ENCODE assay signal across 8 cellular contexts in genomic region chr21:44299458-44300261, GRCh38. TPM values are rescaled to one million over a fixed set of nuclear protein-coding genes. Genes with fewer than 3 reads are reported as not detected.
DNase-seq lines count a peak whose midpoint lies in the region; ATAC-seq and TF ChIP-seq lines count a peak whose summit lies in the region.

Gene PFKL, plus strand, starts transcription at chr21:44300053. Its CDS starts 53 bp downstream, at chr21:44300106.

- TF ChIP-seq CTCF in CD14-positive monocyte (IDR thresholded peaks at IDR 0.05) (no peak), foreskin fibroblast (IDR thresholded peaks at IDR 0.05; ENCODE audit: low read depth, low read length) (no peak), neural cell (IDR thresholded peaks at IDR 0.05; ENCODE audit: poor library complexity, severe bottlenecking) (no peak)

- no peak within 1 kb of the TSS for H3K27ac ChIP-seq in neural cell (ENCODE audit: low read length)

- H3K9ac ChIP-seq in neural cell (ENCODE audit: low read length), result peak within 1 kb of the TSS; percentile 68

- H3F3A ChIP-seq in neural cell (ENCODE audit: insufficient read depth, low read length, poor library complexity, severe bottlenecking), result no peaks in the 10 kb centered on the region

- H2AFZ ChIP-seq in neural cell (ENCODE audit: low read depth, low read length), result peak within 1 kb of the TSS; percentile 27

- peaks cover 43% of the 10 kb centered on the region for H3K4me1 Mint-ChIP-seq in CD14-positive monocyte

- TF ChIP-seq RAD21 in neural cell (conservative IDR thresholded peaks at IDR 0.05), result no peak

- H3K4me3 ChIP-seq in foreskin fibroblast (ENCODE audit: low read depth in 1 of 2, low read length in 2 of 2) (peak within 1 kb of the TSS; percentile 70 to 75), neural cell (ENCODE audit: low read length) (peak within 1 kb of the TSS; percentile 78)

- no peaks in the 10 kb centered on the region for H3K9me3 ChIP-seq in neural cell (ENCODE audit: low read length)

- H3K4me2 ChIP-seq in neural cell (ENCODE audit: low read length), result peak within 1 kb of the TSS; percentile 39

- H3K9me3 Mint-ChIP-seq in CD14-positive monocyte, result no peaks in the 10 kb centered on the region

- no peaks in the 10 kb centered on the region for H3K36me3 ChIP-seq in neural cell (ENCODE audit: insufficient read depth, low read length)

- intact Hi-C loops in CD14-positive monocyte (cut with micrococcal nuclease), result loop anchor here in 1 of 2 donors (2.0 kb wide), 1 partner anchor 39 kb away; the partner anchor contains the start of gene CFAP410

- peak within 1 kb of the TSS; percentile 81 to 90 for H3K4me3 Mint-ChIP-seq in CD14-positive monocyte

- peaks cover 3% of the 10 kb centered on the region in 2 donors for H3K36me3 Mint-ChIP-seq in CD14-positive monocyte

- no peak for DNase-seq in CD14-positive monocyte (ENCODE audit: low spot score)
- DNase-seq in SIG-M5 (lab: John Stamatoyannopoulos, UW), result peak; percentile 61
- peak; percentile 20 for DNase-seq in activated gamma-delta T cell treated with anti-CD3 and anti-CD28 coated beads, Interleukin-2, amount 50 U/mL, for 16 hours (ENCODE audit: low read depth)
- DNase-seq in foreskin fibroblast, result peak; percentile 55 to 82
- DNase-seq in superior temporal gyrus (ENCODE audit: extremely low spot score), result peak; percentile 42

- no peak for TF ChIP-seq EP300 in neural cell (conservative IDR thresholded peaks at IDR 0.05; ENCODE audit: poor library complexity, severe bottlenecking)

- H3K79me2 ChIP-seq in neural cell (replicated peaks; ENCODE audit: insufficient read depth, low read length), result no peaks in the 10 kb centered on the region

- peaks cover 2 to 11% (median 4%) of the 10 kb centered on the region in 3 donors for H3K27me3 Mint-ChIP-seq in CD14-positive monocyte (ENCODE audit: low read depth in 3 of 3)

- ATAC-seq in GM19328 (IDR thresholded peaks at IDR 0.05; ENCODE audit: unreplicated experiment) (peak; percentile 47), HG03469 (IDR thresholded peaks at IDR 0.05; ENCODE audit: unreplicated experiment) (peak; percentile 35)

- H3K27ac Mint-ChIP-seq in CD14-positive monocyte, result peak within 1 kb of the TSS; percentile 89 to 93 (median 90)

- H3K9me2 ChIP-seq in neural cell (ENCODE audit: insufficient read depth, low read length), result no peaks in the 10 kb centered on the region

- no peaks in the 10 kb centered on the region for H3K27me3 ChIP-seq in neural cell (ENCODE audit: insufficient read depth, low read depth, low read length)

- no peaks in the 10 kb centered on the region for H4K20me1 ChIP-seq in neural cell (ENCODE audit: insufficient read depth)

TF ChIP-seq in neural cell, 6 proteins besides CTCF, POLR2A, EP300 and RAD21:
- TF ChIP-seq TAF1 (IDR thresholded peaks at IDR 0.05; ENCODE audit: low read depth) (no peak), SMC3 (conservative IDR thresholded peaks at IDR 0.05; ENCODE audit: poor library complexity) (no peak), MXI1 (conservative IDR thresholded peaks at IDR 0.05; ENCODE audit: poor library complexity, severe bottlenecking) (no peak), EZH2 (IDR thresholded peaks at IDR 0.05; ENCODE audit: borderline replicate concordance, insufficient read depth, low read length, poor library complexity, severe bottlenecking) (no peak), POLR2AphosphoS5 (IDR thresholded peaks at IDR 0.05) (peak; percentile 10)
- TF ChIP-seq, protein P1, sequence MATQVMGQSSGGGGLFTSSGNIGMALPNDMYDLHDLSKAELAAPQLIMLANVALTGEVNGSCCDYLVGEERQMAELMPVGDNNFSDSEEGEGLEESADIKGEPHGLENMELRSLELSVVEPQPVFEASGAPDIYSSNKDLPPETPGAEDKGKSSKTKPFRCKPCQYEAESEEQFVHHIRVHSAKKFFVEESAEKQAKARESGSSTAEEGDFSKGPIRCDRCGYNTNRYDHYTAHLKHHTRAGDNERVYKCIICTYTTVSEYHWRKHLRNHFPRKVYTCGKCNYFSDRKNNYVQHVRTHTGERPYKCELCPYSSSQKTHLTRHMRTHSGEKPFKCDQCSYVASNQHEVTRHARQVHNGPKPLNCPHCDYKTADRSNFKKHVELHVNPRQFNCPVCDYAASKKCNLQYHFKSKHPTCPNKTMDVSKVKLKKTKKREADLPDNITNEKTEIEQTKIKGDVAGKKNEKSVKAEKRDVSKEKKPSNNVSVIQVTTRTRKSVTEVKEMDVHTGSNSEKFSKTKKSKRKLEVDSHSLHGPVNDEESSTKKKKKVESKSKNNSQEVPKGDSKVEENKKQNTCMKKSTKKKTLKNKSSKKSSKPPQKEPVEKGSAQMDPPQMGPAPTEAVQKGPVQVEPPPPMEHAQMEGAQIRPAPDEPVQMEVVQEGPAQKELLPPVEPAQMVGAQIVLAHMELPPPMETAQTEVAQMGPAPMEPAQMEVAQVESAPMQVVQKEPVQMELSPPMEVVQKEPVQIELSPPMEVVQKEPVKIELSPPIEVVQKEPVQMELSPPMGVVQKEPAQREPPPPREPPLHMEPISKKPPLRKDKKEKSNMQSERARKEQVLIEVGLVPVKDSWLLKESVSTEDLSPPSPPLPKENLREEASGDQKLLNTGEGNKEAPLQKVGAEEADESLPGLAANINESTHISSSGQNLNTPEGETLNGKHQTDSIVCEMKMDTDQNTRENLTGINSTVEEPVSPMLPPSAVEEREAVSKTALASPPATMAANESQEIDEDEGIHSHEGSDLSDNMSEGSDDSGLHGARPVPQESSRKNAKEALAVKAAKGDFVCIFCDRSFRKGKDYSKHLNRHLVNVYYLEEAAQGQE (IDR thresholded peaks at IDR 0.05; ENCODE audit: borderline replicate concordance), result no peak

RNA-seq across cellular contexts. Expression of gene PFKL, which starts in this region (rescaled TPM):
- polyA plus RNA-seq in CD14-positive monocyte (100 to 1,000 TPM; 105 to 113 TPM), neural cell (79.6 and 94.4 TPM in 2 replicates)
- 66.6 and 81.6 TPM in 2 replicates for polyA minus RNA-seq in neural cell
